In the genomic region with DNA sequence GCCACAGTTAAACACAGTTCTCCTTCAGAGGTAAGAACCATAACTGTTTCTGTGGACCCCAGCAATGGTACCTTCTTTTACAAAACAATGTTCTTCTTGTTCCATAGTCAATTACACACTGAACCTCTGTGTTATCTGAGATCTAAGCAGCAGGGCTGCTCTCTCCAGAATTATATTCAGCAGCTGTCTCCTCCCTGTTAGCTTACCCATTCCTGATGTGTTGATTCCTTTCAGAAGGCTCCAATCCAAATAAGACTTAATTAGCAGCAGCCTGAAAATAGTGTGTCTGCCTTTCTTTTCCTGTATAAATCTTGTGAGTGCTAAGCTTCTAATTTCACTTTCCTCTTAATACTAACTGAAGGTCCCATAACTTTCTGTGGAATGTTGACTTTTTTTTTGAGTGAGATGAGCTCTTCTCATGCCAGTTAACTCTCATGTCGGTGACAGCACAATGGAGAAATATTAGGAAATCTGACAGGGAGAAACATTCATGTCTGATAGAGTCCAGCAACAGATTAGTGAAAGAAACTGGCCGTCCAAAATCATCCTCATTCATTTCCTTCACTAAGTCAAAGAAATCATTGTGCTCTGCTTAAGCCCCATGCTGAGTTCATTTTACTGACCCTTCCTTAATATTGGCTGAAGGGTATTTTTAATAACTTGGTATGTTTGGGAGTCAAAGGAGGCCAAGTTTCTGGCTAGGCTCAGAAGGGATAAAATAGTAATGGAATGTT, we compare ENCODE assay signal across 16 cellular contexts.
DNase-seq lines count a peak whose midpoint lies in the region; ATAC-seq and TF ChIP-seq lines count a peak whose summit lies in the region.
"Had no signal": no experiment of that assay in that cellular context is flagged by ENCODE, and none has a peak within 500 bp of the region (broad histone marks: within the 10 kb centered on the region; RNA-seq: fewer than 3 reads in every experiment).

No MANE protein-coding gene starts in this region.

- CTCF ChIA-PET in CD8-positive, alpha-beta T cell (lab: Charles Lee), result no interaction called here

- peaks cover under 1% of the 10 kb centered on the region for H3K9me3 Mint-ChIP-seq in CD8-positive, alpha-beta T cell
- H3K9me3 Mint-ChIP-seq: activated CD4-positive, alpha-beta T cell treated with anti-CD3 and anti-CD28 coated beads, Interleukin-2, amount 10 ng/mL, durations not matched to agents 24 days and 14 days; H9; T-helper 2 cell treated with Interferon-gamma antibody and Interleukin-4, amounts not matched to agents 5 μg/mL and 100 μg/mL, for 36 hours had no signal

- POLR2A ChIA-PET in CD8-positive, alpha-beta T cell (lab: Charles Lee), result interaction anchor here (0.6 kb wide), 1 partner anchor 12 kb away, joined by 3 read pairs; no protein-coding TSS in a partner anchor

- H2AFZ ChIP-seq in GM23248, result peak overlapping the region; percentile 9; the same call in 1 of the 2 replicates
- H2AFZ ChIP-seq: PC-9 had no signal

- H3K36me3 Mint-ChIP-seq in CD8-positive, alpha-beta T cell, result no peaks in the 10 kb centered on the region
- no peaks in the 10 kb centered on the region for H3K36me3 Mint-ChIP-seq in T-helper 17 cell (ENCODE audit: low read depth)

- H3K4me2 ChIP-seq in GM23248 (ENCODE audit: unreplicated experiment), result peak overlapping the region; percentile 15
- H3K4me2 ChIP-seq: PC-9 had no signal

- H3K36me3 ChIP-seq in GM23248 (ENCODE audit: low read depth), result no peaks in the 10 kb centered on the region
- H3K36me3 ChIP-seq in CD8-positive, alpha-beta T cell (ENCODE audit: insufficient read depth, low read length), result no peaks in the 10 kb centered on the region
- H3K36me3 ChIP-seq: brain microvascular endothelial cell had no signal

- no peak overlapping the region for H3K27ac Mint-ChIP-seq in CD8-positive, alpha-beta T cell
- no peak overlapping the region for H3K27ac Mint-ChIP-seq in T-helper 17 cell
- H3K27ac Mint-ChIP-seq: activated CD4-positive, alpha-beta T cell treated with anti-CD3 and anti-CD28 coated beads, Interleukin-2, amount 10 ng/mL, durations not matched to agents 24 days and 14 days; T-helper 2 cell treated with Interferon-gamma antibody and Interleukin-4, amounts not matched to agents 5 μg/mL and 100 μg/mL, for 36 hours had no signal

- peaks cover 18% of the 10 kb centered on the region for H3K79me2 ChIP-seq in GM23248 (ENCODE audit: insufficient read depth)

- no peak for TF ChIP-seq CTCF in CD8-positive, alpha-beta T cell (IDR thresholded peaks at IDR 0.05)

- intact Hi-C loops in sciatic nerve (cut with DNase I), result no loop called here
- intact Hi-C loops in CD8-positive, alpha-beta T cell (cut with DNase I, micrococcal nuclease), result no loop called here
- intact Hi-C loops in posterior cingulate gyrus (cut with DNase I), result no loop called here

- H3K9ac ChIP-seq in GM23248, result no peak overlapping the region

- no peaks in the 10 kb centered on the region for H3K27me3 Mint-ChIP-seq in CD8-positive, alpha-beta T cell (ENCODE audit: low read depth)
- H3K27me3 Mint-ChIP-seq in T-helper 17 cell, result no peaks in the 10 kb centered on the region
- H3K27me3 Mint-ChIP-seq: activated CD4-positive, alpha-beta T cell treated with anti-CD3 and anti-CD28 coated beads, Interleukin-2, amount 10 ng/mL, durations not matched to agents 24 days and 14 days had no signal

- H3F3A ChIP-seq in GM23248 (ENCODE audit: insufficient read depth), result peaks cover 18% of the 10 kb centered on the region; the same call in 1 of the 2 replicates

- in situ Hi-C loops in GM23248 (cut with MboI), result no loop called here

- 14 to 16% methylated on average over 2 of the region's 2 CpGs for WGBS in GM23248 (ENCODE audit: low coverage in 1 of 2, low lambda C conversion rate in 2 of 2, missing lambda C conversion rate in 2 of 2), 2 experiments

- H3K4me1 Mint-ChIP-seq in CD8-positive, alpha-beta T cell (ENCODE audit: low read depth), result no peaks in the 10 kb centered on the region
- H3K4me1 Mint-ChIP-seq in T-helper 17 cell, result no peaks in the 10 kb centered on the region
- H3K4me1 Mint-ChIP-seq: activated CD4-positive, alpha-beta T cell treated with anti-CD3 and anti-CD28 coated beads, Interleukin-2, amount 10 ng/mL, durations not matched to agents 24 days and 14 days had no signal

- H4K20me1 ChIP-seq in GM23248 (ENCODE audit: insufficient read depth), result no peaks in the 10 kb centered on the region

- DNase-seq in GM23248 (peak; percentile 24), dedifferentiated amniotic fluid mesenchymal stem cell (ENCODE audit: extremely low spot score) (peak; percentile 31), left kidney (ENCODE audit: low read depth, low spot score) (peak; percentile 25), sciatic nerve (ENCODE audit: low spot score) (no peak), T-helper 17 cell (no peak), posterior cingulate gyrus (no peak)
- DNase-seq in CD8-positive, alpha-beta T cell, result no peak
- DNase-seq: activated CD4-positive, alpha-beta T cell treated with anti-CD3 and anti-CD28 coated beads, Interleukin-2, amount 10 ng/mL, durations not matched to agents 24 days and 14 days; H9; NCI-H1092; NCI-H2227 treated with DMSO at 0.1 percent for 48 hours; PC-9; stimulated activated CD4-positive, alpha-beta T cell treated with anti-CD3 and anti-CD28 coated beads, Interleukin-2, amount 100 ng/mL, for 24 hours had no signal

- H3K4me3 ChIP-seq in GM23248, result no peak overlapping the region
- H3K4me3 ChIP-seq in CD8-positive, alpha-beta T cell (ENCODE audit: low read depth, low read length), result no peak overlapping the region
- H3K4me3 ChIP-seq: PC-9 had no signal

- H3K27ac ChIP-seq in GM23248, result peak overlapping the region; percentile 40
- no peak overlapping the region for H3K27ac ChIP-seq in CD8-positive, alpha-beta T cell (ENCODE audit: low read depth, low read length)
- H3K27ac ChIP-seq: brain microvascular endothelial cell, PC-9 had no signal

- no peak overlapping the region for H3K4me3 Mint-ChIP-seq in CD8-positive, alpha-beta T cell
- no peak overlapping the region for H3K4me3 Mint-ChIP-seq in T-helper 17 cell
- H3K4me3 Mint-ChIP-seq: activated CD4-positive, alpha-beta T cell treated with anti-CD3 and anti-CD28 coated beads, Interleukin-2, amount 10 ng/mL, durations not matched to agents 24 days and 14 days; H9; T-helper 2 cell treated with Interferon-gamma antibody and Interleukin-4, amounts not matched to agents 5 μg/mL and 100 μg/mL, for 36 hours had no signal

- ATAC-seq in sciatic nerve (peak; percentile 75), HG02870 (IDR thresholded peaks at IDR 0.05; ENCODE audit: unreplicated experiment) (no peak), T-helper 17 cell (no peak)
- ATAC-seq in CD8-positive, alpha-beta T cell, result no peak

- H3K4me1 ChIP-seq in GM23248 (ENCODE audit: insufficient read depth), result peaks cover 55% of the 10 kb centered on the region
- no peaks in the 10 kb centered on the region for H3K4me1 ChIP-seq in CD8-positive, alpha-beta T cell (ENCODE audit: insufficient read depth, low read length)

- no peaks in the 10 kb centered on the region for H3K27me3 ChIP-seq in GM23248 (replicated peaks; ENCODE audit: insufficient read depth)
- H3K27me3 ChIP-seq in CD8-positive, alpha-beta T cell (ENCODE audit: insufficient read depth, low read length), result no peaks in the 10 kb centered on the region
- H3K27me3 ChIP-seq: brain microvascular endothelial cell had no signal

- H3K9me3 ChIP-seq in GM23248 (ENCODE audit: low read depth) (no peaks in the 10 kb centered on the region), T-helper 17 cell (ENCODE audit: control insufficient read depth, low read length, poor library complexity, severe bottlenecking) (no peaks in the 10 kb centered on the region)
- no peaks in the 10 kb centered on the region for H3K9me3 ChIP-seq in CD8-positive, alpha-beta T cell (ENCODE audit: low read length)

- H3K9me2 ChIP-seq in GM23248 (ENCODE audit: insufficient read depth), result no peaks in the 10 kb centered on the region; the same call in 1 of the 2 replicates

Comparison
In these comparisons a context has a peak if more than half of its experiments do, and no peak if none do; other contexts are left out.
1. DNase-seq: peak in GM23248 (single experiment), dedifferentiated amniotic fluid mesenchymal stem cell (single experiment) and left kidney (single experiment); none in sciatic nerve (single experiment), CD8-positive, alpha-beta T cell (0 of 7), T-helper 17 cell (0 of 3) and posterior cingulate gyrus (0 of 10).